19 cellular contexts compared by ENCODE assay signal in genomic region chr2:107502463-107503079, GRCh38.
"Had no signal": no experiment of that assay in that cellular context is flagged by ENCODE, and none has a peak within 500 bp of the region (broad histone marks: within the 10 kb centered on the region; RNA-seq: fewer than 3 reads in every experiment).

No MANE protein-coding gene starts in this region.

- H3K27me3 ChIP-seq: body of pancreas, colonic mucosa, esophagus muscularis mucosa, ovary, spleen had no signal

- H3K4me3 ChIP-seq: body of pancreas, colonic mucosa, esophagus muscularis mucosa, lower lobe of right lung, ovary, spleen had no signal

- H3K27ac ChIP-seq: body of pancreas, colonic mucosa, esophagus muscularis mucosa, lower lobe of right lung, ovary, spleen had no signal

- DNase-seq: activated CD4-positive, alpha-beta T cell treated with anti-CD3 and anti-CD28 coated beads, Interleukin-2, amount 10 ng/mL, durations not matched to agents 24 days and 14 days; activated CD4-positive, CD25-positive, alpha-beta regulatory T cell; activated CD8-positive, alpha-beta memory T cell treated with anti-CD3 and anti-CD28 coated beads, Interleukin-2, amount 50 U/mL, for 4 hours; activated CD8-positive, alpha-beta T cell treated with anti-CD3 and anti-CD28 coated beads, Interleukin-2, amount 10 ng/mL, durations not matched to agents 7 days and 5 days; activated effector memory CD4-positive, alpha-beta T cell treated with anti-CD3 and anti-CD28 coated beads, Interleukin-2, amount 50 U/mL, for 16 hours; activated T-cell treated with anti-CD3 and anti-CD28 coated beads, Interleukin-2, amount 50 U/mL, for 48 hours; body of pancreas; central memory CD4-positive, alpha-beta T cell; colonic mucosa; hippocampal formation; left colon; lower lobe of right lung; ovary; spleen had no signal

- H3K36me3 Mint-ChIP-seq: activated naive CD4-positive, alpha-beta T cell treated with anti-CD3 and anti-CD28 coated beads, Interleukin-2, amount 50 U/mL, for 24 hours; mesothelial cell of epicardium; type B pancreatic cell had no signal

- H3K9me3 Mint-ChIP-seq: activated CD4-positive, alpha-beta T cell treated with anti-CD3 and anti-CD28 coated beads, Interleukin-2, amount 10 ng/mL, durations not matched to agents 24 days and 14 days; activated naive CD4-positive, alpha-beta T cell treated with anti-CD3 and anti-CD28 coated beads, Interleukin-2, amount 50 U/mL, for 24 hours; type B pancreatic cell had no signal

- H3K4me1 ChIP-seq: body of pancreas, colonic mucosa, esophagus muscularis mucosa, lower lobe of right lung, spleen had no signal

- H3K27me3 Mint-ChIP-seq: activated CD4-positive, alpha-beta T cell treated with anti-CD3 and anti-CD28 coated beads, Interleukin-2, amount 10 ng/mL, durations not matched to agents 24 days and 14 days; activated naive CD4-positive, alpha-beta T cell treated with anti-CD3 and anti-CD28 coated beads, Interleukin-2, amount 50 U/mL, for 24 hours; stimulated activated naive CD8-positive, alpha-beta T cell treated with anti-CD3 and anti-CD28 coated beads, Interleukin-15, Interleukin-2, amounts not matched to agents 100 ng/mL and 50 ng/mL, for 24 hours; type B pancreatic cell had no signal

- H3K36me3 ChIP-seq: colonic mucosa, esophagus muscularis mucosa, lower lobe of right lung, ovary, spleen had no signal

- H3K4me1 Mint-ChIP-seq: activated CD4-positive, alpha-beta T cell treated with anti-CD3 and anti-CD28 coated beads, Interleukin-2, amount 10 ng/mL, durations not matched to agents 24 days and 14 days; activated naive CD4-positive, alpha-beta T cell treated with anti-CD3 and anti-CD28 coated beads, Interleukin-2, amount 50 U/mL, for 24 hours; mesothelial cell of epicardium had no signal

- H3K27ac Mint-ChIP-seq: activated CD4-positive, alpha-beta T cell treated with anti-CD3 and anti-CD28 coated beads, Interleukin-2, amount 10 ng/mL, durations not matched to agents 24 days and 14 days; activated CD8-positive, alpha-beta T cell treated with anti-CD3 and anti-CD28 coated beads, Interleukin-2, amount 10 ng/mL, durations not matched to agents 7 days and 5 days; activated naive CD4-positive, alpha-beta T cell treated with anti-CD3 and anti-CD28 coated beads, Interleukin-2, amount 50 U/mL, for 24 hours; mesothelial cell of epicardium; stimulated activated naive CD8-positive, alpha-beta T cell treated with anti-CD3 and anti-CD28 coated beads, Interleukin-15, Interleukin-2, amounts not matched to agents 100 ng/mL and 50 ng/mL, for 24 hours; type B pancreatic cell had no signal

- H3K9me3 ChIP-seq: body of pancreas, colonic mucosa, esophagus muscularis mucosa, lower lobe of right lung, ovary, spleen had no signal

- H3K4me3 Mint-ChIP-seq: activated CD4-positive, alpha-beta T cell treated with anti-CD3 and anti-CD28 coated beads, Interleukin-2, amount 10 ng/mL, durations not matched to agents 24 days and 14 days; activated CD8-positive, alpha-beta T cell treated with anti-CD3 and anti-CD28 coated beads, Interleukin-2, amount 10 ng/mL, durations not matched to agents 7 days and 5 days; activated naive CD4-positive, alpha-beta T cell treated with anti-CD3 and anti-CD28 coated beads, Interleukin-2, amount 50 U/mL, for 24 hours; mesothelial cell of epicardium; stimulated activated naive CD8-positive, alpha-beta T cell treated with anti-CD3 and anti-CD28 coated beads, Interleukin-15, Interleukin-2, amounts not matched to agents 100 ng/mL and 50 ng/mL, for 24 hours; type B pancreatic cell had no signal
